17 cellular contexts compared by ENCODE assay signal in genomic region chr4:82363896-82364487, GRCh38. TPM values are rescaled to one million over a fixed set of nuclear protein-coding genes. Genes with fewer than 3 reads are reported as not detected.
A peak's percentile ranks its signal among the peaks of the same experiment; 100 is the strongest.
DNase-seq lines count a peak whose midpoint lies in the region; ATAC-seq, FAIRE-seq and TF ChIP-seq lines count a peak whose summit lies in the region.
"Had no signal": no experiment of that assay in that cellular context is flagged by ENCODE, and none has a peak within 500 bp of the region (broad histone marks: within the 10 kb centered on the region; RNA-seq: fewer than 3 reads in every experiment).

No MANE protein-coding gene starts in this region.

- H3K18ac ChIP-seq in neuronal stem cell (ENCODE audit: low read length): no peak overlapping the region

- H3K36me3 ChIP-seq in BLaER1 treated with 17β-estradiol and CSF1 and Interleukin-3, amounts not matched to agents 10 nM and 100 nM: peaks cover 38 to 97% (median 72%) of the 10 kb centered on the region in 11 experiments
- H3K36me3 ChIP-seq in mucosa of descending colon (ENCODE audit: low read depth) (no peaks in the 10 kb centered on the region), neuronal stem cell (replicated peaks in 1 of 2; ENCODE audit: control insufficient read depth in 2 of 2, insufficient read depth in 2 of 2, low read length in 2 of 2) (peaks cover 8 to 100% of the 10 kb centered on the region in 2 donors)

- H4K91ac ChIP-seq in neuronal stem cell (ENCODE audit: low read depth, low read length, poor library complexity): no peak overlapping the region

- H3K9me3 Mint-ChIP-seq in activated CD8-positive, alpha-beta T cell treated with anti-CD3 and anti-CD28 coated beads, Interleukin-2, amount 10 ng/mL, durations not matched to agents 7 days and 5 days (ENCODE audit: insufficient read depth): no peaks in the 10 kb centered on the region
- H3K9me3 Mint-ChIP-seq in naive B cell (no peaks in the 10 kb centered on the region), endothelial cell (ENCODE audit: unreplicated experiment) (no peaks in the 10 kb centered on the region)

- peak overlapping the region; percentile 49 for H3K27ac Mint-ChIP-seq in activated CD8-positive, alpha-beta T cell treated with anti-CD3 and anti-CD28 coated beads, Interleukin-2, amount 10 ng/mL, durations not matched to agents 7 days and 5 days
- H3K27ac Mint-ChIP-seq in naive B cell: peak overlapping the region in 4 of 6 donors; percentile 30 to 80 (median 69)
- H3K27ac Mint-ChIP-seq in endothelial cell (ENCODE audit: unreplicated experiment): no peak overlapping the region

- H2BK5ac ChIP-seq in neuronal stem cell (ENCODE audit: low read length): no peak overlapping the region

- H3K4me1 Mint-ChIP-seq in activated CD8-positive, alpha-beta T cell treated with anti-CD3 and anti-CD28 coated beads, Interleukin-2, amount 10 ng/mL, durations not matched to agents 7 days and 5 days (ENCODE audit: low read depth): peaks cover 87% of the 10 kb centered on the region
- H3K4me1 Mint-ChIP-seq in naive B cell (peaks cover 53 to 82% (median 78%) of the 10 kb centered on the region in 3 donors), endothelial cell (ENCODE audit: unreplicated experiment) (peaks cover 17% of the 10 kb centered on the region)

- no peaks in the 10 kb centered on the region for H3K27me3 ChIP-seq in BLaER1 treated with 17β-estradiol and CSF1 and Interleukin-3, amounts not matched to agents 10 nM and 100 nM
- H3K27me3 ChIP-seq in neuronal stem cell (ENCODE audit: control insufficient read depth in 3 of 3, insufficient read depth in 3 of 3, low read depth in 1 of 3, low read length in 3 of 3): no peaks in the 10 kb centered on the region
- H3K27me3 ChIP-seq: pancreas, spleen had no signal

- H2AK5ac ChIP-seq in neuronal stem cell (ENCODE audit: low read depth, low read length): no peak overlapping the region

- no CpG with 5 or more reads among the region's 4 CpGs for WGBS in neuronal stem cell (ENCODE audit: extremely low coverage in 2 of 2, insufficient read length in 2 of 2, insufficient replicate concordance in 1 of 2), 2 donors

- no peaks in the 10 kb centered on the region for H3K9me3 ChIP-seq in BLaER1 treated with 17β-estradiol and CSF1 and Interleukin-3, amounts not matched to agents 10 nM and 100 nM (replicated peaks in 1 of 11)
- H3K9me3 ChIP-seq in mucosa of descending colon (no peaks in the 10 kb centered on the region), neuronal stem cell (replicated peaks in 1 of 2; ENCODE audit: control insufficient read depth in 2 of 2, insufficient read depth in 1 of 2, low read depth in 1 of 2, low read length in 2 of 2) (no peaks in the 10 kb centered on the region)
- H3K9me3 ChIP-seq: pancreas, spleen had no signal

- CTCF ChIA-PET in activated CD8-positive, alpha-beta T cell treated with anti-CD3 and anti-CD28 coated beads, Interleukin-2, amount 10 ng/mL, durations not matched to agents 7 days and 5 days (lab: Charles Lee): interaction anchor here (1.8 kb wide), 1 partner anchor 9 kb away, joined by 5 read pairs; no protein-coding TSS in a partner anchor

- DNase-seq in GM19239 (ENCODE audit: insufficient read length, low spot score) (no peak), naive B cell (no peak), endothelial cell (ENCODE audit: low spot score) (no peak), mucosa of descending colon (no peak), neuronal stem cell (ENCODE audit: low spot score) (no peak)
- no peak for DNase-seq in activated CD8-positive, alpha-beta T cell treated with anti-CD3 and anti-CD28 coated beads, Interleukin-2, amount 10 ng/mL, durations not matched to agents 7 days and 5 days
- DNase-seq: cerebellar nuclear complex, mesendoderm, NCI-H2081, NCI-H82, pancreas, spleen, T-helper 9 cell had no signal

- peak; percentile 28 for FAIRE-seq in GM19239 (lab: Jason Lieb, UNC)
- FAIRE-seq: endothelial cell of umbilical vein, pancreas had no signal

- ATAC-seq in activated CD8-positive, alpha-beta T cell treated with anti-CD3 and anti-CD28 coated beads, Interleukin-2, amount 10 ng/mL, durations not matched to agents 7 days and 5 days: no peak
- no peak for ATAC-seq in naive B cell (ENCODE audit: low read depth in 2 of 2)
- ATAC-seq in GM21447 (IDR thresholded peaks at IDR 0.05; ENCODE audit: unreplicated experiment): no peak
- no peak for ATAC-seq in mucosa of descending colon
- ATAC-seq: pancreas had no signal

- no peaks in the 10 kb centered on the region for H3K79me1 ChIP-seq in neuronal stem cell (ENCODE audit: low read depth, low read length)

- H3K4me2 ChIP-seq in BLaER1 treated with 17β-estradiol and CSF1 and Interleukin-3, amounts not matched to agents 10 nM and 100 nM: peak overlapping the region; percentile 26 to 83 (median 38); a peak in 21 of 22 replicates
- no peak overlapping the region for H3K4me2 ChIP-seq in neuronal stem cell (ENCODE audit: insufficient read depth, low read length, poor library complexity, severe bottlenecking)

- H3K4me3 Mint-ChIP-seq in activated CD8-positive, alpha-beta T cell treated with anti-CD3 and anti-CD28 coated beads, Interleukin-2, amount 10 ng/mL, durations not matched to agents 7 days and 5 days: no peak overlapping the region
- H3K4me3 Mint-ChIP-seq in naive B cell (peak overlapping the region in 3 of 8 donors; percentile 2 to 70 (median 16)), endothelial cell (ENCODE audit: unreplicated experiment) (no peak overlapping the region)

- H3K23ac ChIP-seq in neuronal stem cell (ENCODE audit: low read depth, low read length, poor library complexity): no peak overlapping the region

- H2BK15ac ChIP-seq in neuronal stem cell (ENCODE audit: low read length): no peak overlapping the region

- H2AFZ ChIP-seq in neuronal stem cell (ENCODE audit: low read length): no peak overlapping the region

- H3K27ac ChIP-seq in BLaER1 treated with 17β-estradiol and CSF1 and Interleukin-3, amounts not matched to agents 10 nM and 100 nM: no peak overlapping the region
- H3K27ac ChIP-seq in neuronal stem cell (replicated peaks; ENCODE audit: low read length): no peak overlapping the region
- H3K27ac ChIP-seq: C4-2B, pancreas had no signal

- H3K36me3 Mint-ChIP-seq in activated CD8-positive, alpha-beta T cell treated with anti-CD3 and anti-CD28 coated beads, Interleukin-2, amount 10 ng/mL, durations not matched to agents 7 days and 5 days (ENCODE audit: low read depth): peaks cover 71% of the 10 kb centered on the region
- H3K36me3 Mint-ChIP-seq in naive B cell (peaks cover 0 to 2% of the 10 kb centered on the region in 2 donors), endothelial cell (ENCODE audit: low read depth, unreplicated experiment) (peaks cover 5% of the 10 kb centered on the region)

- H3K9ac ChIP-seq in BLaER1 treated with 17β-estradiol and CSF1 and Interleukin-3, amounts not matched to agents 10 nM and 100 nM: peak overlapping the region in 4 of 11 experiments; percentile 7 to 46 (median 18); a peak in 3 of 22 replicates
- no peak overlapping the region for H3K9ac ChIP-seq in neuronal stem cell (ENCODE audit: low read depth, low read length, poor library complexity)

- intact Hi-C loops in mucosa of descending colon (cut with DNase I, micrococcal nuclease): no loop called here

- POLR2A ChIA-PET in activated CD8-positive, alpha-beta T cell treated with anti-CD3 and anti-CD28 coated beads, Interleukin-2, amount 10 ng/mL, durations not matched to agents 7 days and 5 days (lab: Charles Lee): interaction anchor here (1.5 kb wide), 1 partner anchor 8 kb away, joined by 5 read pairs; no protein-coding TSS in a partner anchor

- H3K14ac ChIP-seq in neuronal stem cell (ENCODE audit: low read length): no peak overlapping the region

- no peaks in the 10 kb centered on the region for H3K27me3 Mint-ChIP-seq in activated CD8-positive, alpha-beta T cell treated with anti-CD3 and anti-CD28 coated beads, Interleukin-2, amount 10 ng/mL, durations not matched to agents 7 days and 5 days (ENCODE audit: low read depth)
- H3K27me3 Mint-ChIP-seq in naive B cell (no peaks in the 10 kb centered on the region), endothelial cell (ENCODE audit: unreplicated experiment) (no peaks in the 10 kb centered on the region)

- TF ChIP-seq CTCF in endothelial cell (IDR thresholded peaks at IDR 0.05; ENCODE audit: unreplicated experiment) (no peak), mucosa of descending colon (IDR thresholded peaks at IDR 0.05) (no peak)

- H2BK120ac ChIP-seq in neuronal stem cell (ENCODE audit: low read depth, low read length): no peak overlapping the region

- no peak overlapping the region for H2BK12ac ChIP-seq in neuronal stem cell (ENCODE audit: low read length)

- H3K4ac ChIP-seq in neuronal stem cell (ENCODE audit: low read length): no peak overlapping the region

- no peak overlapping the region for H4K8ac ChIP-seq in neuronal stem cell (ENCODE audit: low read depth, low read length)

- H4K20me1 ChIP-seq in BLaER1 treated with 17β-estradiol and CSF1 and Interleukin-3, amounts not matched to agents 10 nM and 100 nM: peaks cover 100% of the 10 kb centered on the region in 11 experiments

- peaks cover 57 to 100% (median 79%) of the 10 kb centered on the region in 10 experiments for H3K4me1 ChIP-seq in BLaER1 treated with 17β-estradiol and CSF1 and Interleukin-3, amounts not matched to agents 10 nM and 100 nM
- H3K4me1 ChIP-seq in mucosa of descending colon (ENCODE audit: low read depth) (peaks cover 64% of the 10 kb centered on the region), neuronal stem cell (ENCODE audit: control insufficient read depth in 2 of 2, insufficient read depth in 1 of 2, low read depth in 1 of 2, low read length in 2 of 2) (peaks cover 5 to 8% of the 10 kb centered on the region in 2 donors)

- H3K4me3 ChIP-seq in BLaER1 treated with 17β-estradiol and CSF1 and Interleukin-3, amounts not matched to agents 10 nM and 100 nM: no peak overlapping the region
- H3K4me3 ChIP-seq in mucosa of descending colon: no peak overlapping the region
- no peak overlapping the region for H3K4me3 ChIP-seq in neuronal stem cell (ENCODE audit: low read length in 2 of 2)
- H3K4me3 ChIP-seq: pancreas had no signal

RNA-seq across cellular contexts. Expression of gene HNRNPD, which starts 9.8 kb away (rescaled TPM):
- total RNA-seq in activated CD8-positive, alpha-beta T cell treated with anti-CD3 and anti-CD28 coated beads, Interleukin-2, amount 10 ng/mL, durations not matched to agents 7 days and 5 days: 100 to 1,000 TPM; 405 to 406 TPM
- 100 to 1,000 TPM; 219 to 328 (median 248) TPM for polyA plus RNA-seq in naive B cell (ENCODE audit: low read depth in 6 of 6)
- total RNA-seq in endothelial cell (ENCODE audit: unreplicated experiment) (353 TPM), mucosa of descending colon (100 to 1,000 TPM; 120 to 176 (median 172) TPM)
- 558 TPM for polyA plus RNA-seq in neuronal stem cell (2013, experiment 1 of 2)
- 549 TPM for polyA plus RNA-seq in neuronal stem cell (2013, experiment 2 of 2)
